Comparison of ENCODE assay signal across 8 cellular contexts in genomic region chr10:73911553-73912004, GRCh38. TPM values are rescaled to one million over a fixed set of nuclear protein-coding genes. Genes with fewer than 3 reads are reported as not detected.
DNase-seq lines count a peak whose midpoint lies in the region; ATAC-seq and TF ChIP-seq lines count a peak whose summit lies in the region.

No MANE protein-coding gene starts in this region.

- no TSS peak for BruUV-seq in HCT116 (replicated peaks; lab: Mats Ljungman, UMichigan)

- peaks cover 37 to 62% of the 10 kb centered on the region in 2 experiments for H3K4me1 ChIP-seq in HCT116 (ENCODE audit: control insufficient read depth in 1 of 2, insufficient read depth in 2 of 2, low read length in 2 of 2)
- H3K4me1 ChIP-seq in smooth muscle cell (ENCODE audit: low read depth) = peaks cover 21% of the 10 kb centered on the region

- ATAC-seq in HCT116 = no peak
- no peak for ATAC-seq in activated CD8-positive, alpha-beta T cell treated with anti-CD3 and anti-CD28 coated beads for 36 hours

- POLR2A ChIA-PET in HCT116 (lab: Charles Lee) = interaction anchor here (1.1 to 7.0 kb wide), 5 partner anchors 9 to 23 kb away, joined by 4 to 32 read pairs (median 5); no protein-coding TSS in a partner anchor
- POLR2A ChIA-PET in activated CD8-positive, alpha-beta T cell treated with anti-CD3 and anti-CD28 coated beads for 36 hours (lab: Charles Lee) = interaction anchor here (1.1 kb wide), 1 partner anchor 14 kb away, joined by 3 read pairs; no protein-coding TSS in a partner anchor

- H3K27me3 Mint-ChIP-seq in activated CD8-positive, alpha-beta T cell treated with anti-CD3 and anti-CD28 coated beads for 36 hours = peaks cover 61% of the 10 kb centered on the region

- DNase-seq in HCT116 (ENCODE audit: low read depth, low spot score) (no peak), smooth muscle cell (lab: John Stamatoyannopoulos, UW; ENCODE audit: unreplicated experiment) (no peak), NCI-H1417 treated with DMSO at 0.1 percent for 48 hours (lab: John Stamatoyannopoulos, UW) (no peak), NCI-H526 (lab: John Stamatoyannopoulos, UW) (no peak), GM03348 (ENCODE audit: low spot score) (no peak), NCI-H82 treated with DMSO at 0.1 percent for 48 hours (lab: John Stamatoyannopoulos, UW; ENCODE audit: unreplicated experiment) (no peak)
- no peak for DNase-seq in activated CD8-positive, alpha-beta T cell treated with anti-CD3 and anti-CD28 coated beads for 36 hours

- TF ChIP-seq CTCF in HCT116 (IDR thresholded peaks at IDR 0.05 in 2 of 3, conservative IDR thresholded peaks at IDR 0.05 in 1 of 3; ENCODE audit: borderline replicate concordance in 1 of 3, insufficient read depth in 1 of 3, low read depth in 2 of 3, low read length in 2 of 3) (no peak), smooth muscle cell (IDR thresholded peaks at IDR 0.05; ENCODE audit: borderline replicate concordance, insufficient read depth, poor library complexity, severe bottlenecking) (no peak)
- no peak for TF ChIP-seq CTCF in activated CD8-positive, alpha-beta T cell treated with anti-CD3 and anti-CD28 coated beads for 36 hours (IDR thresholded peaks at IDR 0.05)

- no peaks in the 10 kb centered on the region for H3K27me3 ChIP-seq in HCT116 (ENCODE audit: insufficient read depth, low read length)
- H3K27me3 ChIP-seq in smooth muscle cell (ENCODE audit: low read depth) = no peaks in the 10 kb centered on the region

- H3K4me3 ChIP-seq in HCT116 (replicated peaks in 1 of 2; ENCODE audit: low read depth in 1 of 2, low read length in 2 of 2) (peak overlapping the region; percentile 63 to 73), iPS-11a (ENCODE audit: low read depth, low read length) (peak overlapping the region; percentile 47), smooth muscle cell (peak overlapping the region; percentile 60)

- H3K4me2 ChIP-seq in HCT116 (ENCODE audit: low read length) (peak overlapping the region; percentile 97), smooth muscle cell (peak overlapping the region; percentile 99)

- no peaks in the 10 kb centered on the region for H3K36me3 Mint-ChIP-seq in activated CD8-positive, alpha-beta T cell treated with anti-CD3 and anti-CD28 coated beads for 36 hours (ENCODE audit: low read depth)

- H3F3A ChIP-seq in smooth muscle cell (ENCODE audit: low read depth) = peaks cover 22% of the 10 kb centered on the region

- RAD21 ChIA-PET in HCT116 (lab: Charles Lee; ENCODE audit: low non-redundant PET in 1 of 2, low total read pairs in 2 of 2, uncharacterized antibody in 2 of 2, unreplicated experiment in 2 of 2) = no interaction called here

- CTCF ChIA-PET in HCT116 (lab: Charles Lee) = no interaction called here
- CTCF ChIA-PET in activated CD8-positive, alpha-beta T cell treated with anti-CD3 and anti-CD28 coated beads for 36 hours (lab: Charles Lee) = interaction anchor here (2.2 kb wide), 1 partner anchor 25 kb away, joined by 7 read pairs; no protein-coding TSS in a partner anchor

- H2AFZ ChIP-seq in HCT116 (ENCODE audit: low read depth, low read length, poor library complexity, severe bottlenecking) = no peak overlapping the region
- H2AFZ ChIP-seq in smooth muscle cell (ENCODE audit: low read depth) = peak overlapping the region; percentile 85

- no peak overlapping the region for H3K27ac Mint-ChIP-seq in activated CD8-positive, alpha-beta T cell treated with anti-CD3 and anti-CD28 coated beads for 36 hours

- no peaks in the 10 kb centered on the region for H3K9me2 ChIP-seq in HCT116 (ENCODE audit: insufficient read depth)

- H4K20me1 ChIP-seq in HCT116 (ENCODE audit: insufficient read depth) (no peaks in the 10 kb centered on the region), smooth muscle cell (ENCODE audit: low read depth) (no peaks in the 10 kb centered on the region)

- H3K9ac ChIP-seq in HCT116 (ENCODE audit: low read length) (peak overlapping the region; percentile 77), smooth muscle cell (ENCODE audit: low read depth) (peak overlapping the region; percentile 42)

- H3K79me2 ChIP-seq in HCT116 (ENCODE audit: insufficient read depth, low read length) (peaks cover 9% of the 10 kb centered on the region; the same call in 1 of the 2 replicates), smooth muscle cell (ENCODE audit: low read depth) (no peaks in the 10 kb centered on the region)

- H3K27ac ChIP-seq in HCT116 (ENCODE audit: low read depth, low read length) (peak overlapping the region; percentile 92), smooth muscle cell (ENCODE audit: low read depth) (no peak overlapping the region)

- no peak for TF ChIP-seq POLR2A in HCT116 (IDR thresholded peaks at IDR 0.05; ENCODE audit: borderline replicate concordance, extremely low read depth, insufficient read depth, insufficient read length)

- intact Hi-C loops in HCT116 (cut with micrococcal nuclease) = loop anchor here (2.0 kb wide), 1 partner anchor 25 kb away; no protein-coding TSS in a partner anchor
- intact Hi-C loops in activated CD8-positive, alpha-beta T cell treated with anti-CD3 and anti-CD28 coated beads for 36 hours (cut with micrococcal nuclease) = no loop called here

- H3K4me3 Mint-ChIP-seq in activated CD8-positive, alpha-beta T cell treated with anti-CD3 and anti-CD28 coated beads for 36 hours = peak overlapping the region; percentile 77

- peaks cover 2 to 15% of the 10 kb centered on the region in 2 experiments; a peak in 2 of 4 replicates for H3K36me3 ChIP-seq in HCT116 (ENCODE audit: control insufficient read depth in 1 of 2, insufficient read depth in 2 of 2, low read length in 2 of 2)
- H3K36me3 ChIP-seq in smooth muscle cell (ENCODE audit: low read depth) = no peaks in the 10 kb centered on the region

- no peak for TF ChIP-seq RAD21 in HCT116 (IDR thresholded peaks at IDR 0.05; ENCODE audit: low read depth)

- WGBS in smooth muscle cell (ENCODE audit: low lambda C conversion rate) = 25% methylated on average over 14 of the region's 14 CpGs

- H3K9me3 ChIP-seq in HCT116 (ENCODE audit: control insufficient read depth in 1 of 2, insufficient read depth in 1 of 2, low read depth in 1 of 2, low read length in 2 of 2) = no peaks in the 10 kb centered on the region
- no peaks in the 10 kb centered on the region for H3K9me3 ChIP-seq in smooth muscle cell (replicated peaks; ENCODE audit: low read depth)

- no peaks in the 10 kb centered on the region for H3K9me3 Mint-ChIP-seq in activated CD8-positive, alpha-beta T cell treated with anti-CD3 and anti-CD28 coated beads for 36 hours

- H3K4me1 Mint-ChIP-seq in activated CD8-positive, alpha-beta T cell treated with anti-CD3 and anti-CD28 coated beads for 36 hours (ENCODE audit: low read depth) = peaks cover 37% of the 10 kb centered on the region

TF ChIP-seq in HCT116, 20 proteins besides CTCF, POLR2A, EP300 and RAD21:
- no peak for TF ChIP-seq SRF (IDR thresholded peaks at IDR 0.05; ENCODE audit: low read depth)
- TF ChIP-seq CBX3 (IDR thresholded peaks at IDR 0.05; ENCODE audit: low read depth) = no peak
- TF ChIP-seq SIN3A (IDR thresholded peaks at IDR 0.05; ENCODE audit: low read depth) = no peak
- TF ChIP-seq, protein P1, sequence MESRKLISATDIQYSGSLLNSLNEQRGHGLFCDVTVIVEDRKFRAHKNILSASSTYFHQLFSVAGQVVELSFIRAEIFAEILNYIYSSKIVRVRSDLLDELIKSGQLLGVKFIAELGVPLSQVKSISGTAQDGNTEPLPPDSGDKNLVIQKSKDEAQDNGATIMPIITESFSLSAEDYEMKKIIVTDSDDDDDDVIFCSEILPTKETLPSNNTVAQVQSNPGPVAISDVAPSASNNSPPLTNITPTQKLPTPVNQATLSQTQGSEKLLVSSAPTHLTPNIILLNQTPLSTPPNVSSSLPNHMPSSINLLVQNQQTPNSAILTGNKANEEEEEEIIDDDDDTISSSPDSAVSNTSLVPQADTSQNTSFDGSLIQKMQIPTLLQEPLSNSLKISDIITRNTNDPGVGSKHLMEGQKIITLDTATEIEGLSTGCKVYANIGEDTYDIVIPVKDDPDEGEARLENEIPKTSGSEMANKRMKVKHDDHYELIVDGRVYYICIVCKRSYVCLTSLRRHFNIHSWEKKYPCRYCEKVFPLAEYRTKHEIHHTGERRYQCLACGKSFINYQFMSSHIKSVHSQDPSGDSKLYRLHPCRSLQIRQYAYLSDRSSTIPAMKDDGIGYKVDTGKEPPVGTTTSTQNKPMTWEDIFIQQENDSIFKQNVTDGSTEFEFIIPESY (IDR thresholded peaks at IDR 0.05; ENCODE audit: extremely low read depth, insufficient replicate concordance, low read length) = no peak

RNA-seq across cellular contexts. Expression of gene PLAU, which starts 0.6 kb away (rescaled TPM):
- total RNA-seq in HCT116 (2021; ENCODE audit: unreplicated experiment) (60.3 TPM), smooth muscle cell (4.1 and 10.7 TPM in 2 replicates)
- polyA plus RNA-seq in HCT116 (2012) = 103 and 107 TPM in 2 replicates
- total RNA-seq in activated CD8-positive, alpha-beta T cell treated with anti-CD3 and anti-CD28 coated beads for 36 hours = under 1 TPM; 0.41 to 0.47 TPM
- 9.2 and 28.9 TPM in 2 replicates for polyA plus RNA-seq in smooth muscle cell

RNA-seq across cellular contexts. Expression of gene CAMK2G, which starts 37.2 kb away (rescaled TPM):
- total RNA-seq in HCT116 (2021; ENCODE audit: unreplicated experiment) (28.3 TPM), smooth muscle cell (10.5 and 10.8 TPM in 2 replicates)
- 23.4 and 24.6 TPM in 2 replicates for polyA plus RNA-seq in HCT116 (2012)
- 10 to 100 TPM; 17.8 to 18.5 TPM for total RNA-seq in activated CD8-positive, alpha-beta T cell treated with anti-CD3 and anti-CD28 coated beads for 36 hours
- polyA plus RNA-seq in smooth muscle cell = 2.2 and 4.0 TPM in 2 replicates
